ENCODE assay signal across 1 cellular context in genomic region chr4:67522851-67523671, GRCh38.
A peak's percentile ranks its signal among the peaks of the same experiment; 100 is the strongest.
TF ChIP-seq lines count a peak whose summit lies in the region.

No MANE protein-coding gene starts in this region.

TF ChIP-seq in K562, 482 proteins besides CTCF, POLR2A, EP300 and RAD21 (continued from another document and continues in another):
- peak; percentile 78 for TF ChIP-seq MAFG (tag; conservative IDR thresholded peaks at IDR 0.05)
- TF ChIP-seq FOXJ2 (tag; IDR thresholded peaks at IDR 0.05) = no peak
- TF ChIP-seq ATF6 (CRISPR knock-in tag; IDR thresholded peaks at IDR 0.05) = no peak
- no peak for TF ChIP-seq ZNF785 (CRISPR knock-in tag; IDR thresholded peaks at IDR 0.05)
- no peak for TF ChIP-seq ZC3H4 (CRISPR knock-in tag; IDR thresholded peaks at IDR 0.05; ENCODE audit: borderline replicate concordance)
- TF ChIP-seq ZNF589 (CRISPR knock-in tag; IDR thresholded peaks at IDR 0.05; ENCODE audit: low read depth) = peak; percentile 74; the same call in 1 of the 2 replicates
- no peak for TF ChIP-seq PRMT5 (CRISPR knock-in tag; IDR thresholded peaks at IDR 0.05)
- TF ChIP-seq CBX2 (IDR thresholded peaks at IDR 0.05; ENCODE audit: insufficient read depth, low read length, poor library complexity, severe bottlenecking) = no peak
- peak; percentile 41; the same call in 1 of the 2 replicates for TF ChIP-seq BACH1 (tag; IDR thresholded peaks at IDR 0.05)
- no peak for TF ChIP-seq HNRNPL (IDR thresholded peaks at IDR 0.05; ENCODE audit: low read depth, low read length)
- TF ChIP-seq ZKSCAN1 (IDR thresholded peaks at IDR 0.05; ENCODE audit: low read depth, low read length) = no peak
- TF ChIP-seq USF2 (CRISPR knock-in tag; IDR thresholded peaks at IDR 0.05) = no peak
- TF ChIP-seq STAG1 (CRISPR knock-in tag; IDR thresholded peaks at IDR 0.05; ENCODE audit: borderline replicate concordance) = no peak
- TF ChIP-seq SMAD2 (IDR thresholded peaks at IDR 0.05; ENCODE audit: low read depth, low read length) = no peak
- TF ChIP-seq RHOXF2B (CRISPR knock-in tag; conservative IDR thresholded peaks at IDR 0.05) = no peak
- TF ChIP-seq ILF3 (IDR thresholded peaks at IDR 0.05; ENCODE audit: borderline replicate concordance) = no peak
- no peak for TF ChIP-seq CEBPB (tag; IDR thresholded peaks at IDR 0.05)
- TF ChIP-seq ZFP1 (CRISPR knock-in tag; IDR thresholded peaks at IDR 0.05) = no peak
- TF ChIP-seq EGR1 (conservative IDR thresholded peaks at IDR 0.05) = no peak
- no peak for TF ChIP-seq NKRF (IDR thresholded peaks at IDR 0.05; ENCODE audit: borderline replicate concordance)
- no peak for TF ChIP-seq MEF2D (tag; conservative IDR thresholded peaks at IDR 0.05; ENCODE audit: low read depth)
- TF ChIP-seq MYC (IDR thresholded peaks at IDR 0.05; ENCODE audit: low read depth, low read length) = peak; percentile 81; the same call in 1 of the 2 replicates
- TF ChIP-seq MYC (CRISPR knock-in tag; IDR thresholded peaks at IDR 0.05; ENCODE audit: borderline replicate concordance, low read depth) = no peak
- TF ChIP-seq UBTF (IDR thresholded peaks at IDR 0.05; ENCODE audit: borderline replicate concordance in 1 of 2, low read depth in 2 of 2, low read length in 2 of 2) = no peak
- no peak for TF ChIP-seq KDM4B (IDR thresholded peaks at IDR 0.05; ENCODE audit: borderline replicate concordance in 2 of 2, low read depth in 1 of 2)
- no peak for TF ChIP-seq TFAP4 (CRISPR knock-in tag; IDR thresholded peaks at IDR 0.05; ENCODE audit: borderline replicate concordance)
- TF ChIP-seq ZNF212 (CRISPR knock-in tag; IDR thresholded peaks at IDR 0.05) = no peak
- TF ChIP-seq ZNF347 (CRISPR knock-in tag; IDR thresholded peaks at IDR 0.05; ENCODE audit: low read depth) = no peak
- no peak for TF ChIP-seq THRAP3 (IDR thresholded peaks at IDR 0.05; ENCODE audit: borderline replicate concordance)
- no peak for TF ChIP-seq ZBTB1 (CRISPR knock-in tag; IDR thresholded peaks at IDR 0.05; ENCODE audit: borderline replicate concordance, low read depth)
- TF ChIP-seq SMAD3 (CRISPR knock-in tag; conservative IDR thresholded peaks at IDR 0.05) = no peak
- no peak for TF ChIP-seq ZNF445 (CRISPR knock-in tag; IDR thresholded peaks at IDR 0.05; ENCODE audit: low read depth)
- no peak; the same call in none of the 2 replicates for TF ChIP-seq ZBTB40 (IDR thresholded peaks at IDR 0.05)
- no peak for TF ChIP-seq ZBTB40 (CRISPR knock-in tag; IDR thresholded peaks at IDR 0.05)
- no peak for TF ChIP-seq ZNF444 (CRISPR knock-in tag; IDR thresholded peaks at IDR 0.05)
- TF ChIP-seq RBM22 (IDR thresholded peaks at IDR 0.05; ENCODE audit: low read depth, low read length, poor library complexity, severe bottlenecking) = no peak
- TF ChIP-seq KAT7 (CRISPR knock-in tag; IDR thresholded peaks at IDR 0.05; ENCODE audit: borderline replicate concordance) = no peak
- TF ChIP-seq MNT (conservative IDR thresholded peaks at IDR 0.05) = peak; percentile 88 to 92
- TF ChIP-seq GTF2A2 (tag; IDR thresholded peaks at IDR 0.05) = no peak
- TF ChIP-seq ETV6 (IDR thresholded peaks at IDR 0.05; ENCODE audit: borderline replicate concordance in 1 of 2, low read depth in 2 of 2, low read length in 1 of 2) = no peak
- TF ChIP-seq ETV6 (CRISPR knock-in tag; IDR thresholded peaks at IDR 0.05; ENCODE audit: borderline replicate concordance) = no peak
- 0 out of 2 replicates have a peak, but pooled peaks have one; percentile 50 for TF ChIP-seq SUPT5H (IDR thresholded peaks at IDR 0.05)
- no peak for TF ChIP-seq HCFC1 (IDR thresholded peaks at IDR 0.05; ENCODE audit: low read depth, low read length)
- no peak for TF ChIP-seq ATF1 (CRISPR knock-in tag; IDR thresholded peaks at IDR 0.05)
- TF ChIP-seq ATF1 (tag; IDR thresholded peaks at IDR 0.05) = peak; percentile 84
- no peak for TF ChIP-seq ZC3H8 (IDR thresholded peaks at IDR 0.05)
- peak; percentile 7; the same call in 1 of the 2 replicates for TF ChIP-seq NFIC (IDR thresholded peaks at IDR 0.05)
- TF ChIP-seq ZFPM2 (CRISPR knock-in tag; IDR thresholded peaks at IDR 0.05) = no peak
- TF ChIP-seq HIVEP1 (CRISPR knock-in tag; IDR thresholded peaks at IDR 0.05) = no peak
- TF ChIP-seq CREB3 (tag; conservative IDR thresholded peaks at IDR 0.05; ENCODE audit: low read depth) = no peak
- TF ChIP-seq SMC3 (conservative IDR thresholded peaks at IDR 0.05; ENCODE audit: insufficient read depth, low read depth, low read length) = no peak
